8 cellular contexts compared by ENCODE assay signal in the genomic region with DNA sequence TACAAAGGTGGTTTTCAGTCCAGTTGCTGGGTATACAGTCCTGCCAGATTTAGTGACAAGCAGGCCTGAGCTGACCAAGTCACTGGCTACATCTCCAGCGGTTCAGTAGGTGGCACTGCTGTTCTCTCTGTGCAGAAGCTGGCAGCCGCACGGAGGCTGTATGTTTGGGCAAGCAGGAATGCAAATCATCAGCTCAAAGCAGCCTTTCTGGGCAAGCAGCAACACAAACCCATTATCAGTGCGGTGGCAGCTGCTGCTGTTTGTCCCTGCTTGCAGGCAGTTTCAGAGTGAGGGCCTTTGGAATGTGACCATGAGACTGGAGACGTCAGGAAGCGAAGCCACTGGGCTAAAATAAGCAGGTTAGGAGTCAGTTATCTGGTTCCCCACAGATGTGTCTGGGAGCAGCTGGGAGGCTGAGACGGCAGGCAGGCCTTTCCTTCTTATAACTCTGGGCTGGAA.
DNase-seq lines count a peak whose midpoint lies in the region; ATAC-seq and TF ChIP-seq lines count a peak whose summit lies in the region.

No MANE protein-coding gene starts in this region.

- no peaks in the 10 kb centered on the region for H3K36me3 ChIP-seq in HAP-1 (replicated peaks)
- H3K36me3 ChIP-seq in RWPE2 (ENCODE audit: low read depth) = no peaks in the 10 kb centered on the region

- H3K27me3 Mint-ChIP-seq in activated T-helper 2 cell treated with anti-CD3 and anti-CD28 coated beads, Interferon-gamma antibody, Interleukin-2, Interleukin-4, amounts not matched to agents 10 μg/mL and 5 μg/mL and 100 μg/mL, durations not matched to agents 14 hours and 24 hours and 36 hours (ENCODE audit: low read depth) = peaks cover 3% of the 10 kb centered on the region

- no peak overlapping the region for H3K4me3 Mint-ChIP-seq in activated T-helper 2 cell treated with anti-CD3 and anti-CD28 coated beads, Interferon-gamma antibody, Interleukin-2, Interleukin-4, amounts not matched to agents 10 μg/mL and 5 μg/mL and 100 μg/mL, durations not matched to agents 14 hours and 24 hours and 36 hours (ENCODE audit: low read depth)

- no peaks in the 10 kb centered on the region for H3K36me3 Mint-ChIP-seq in activated T-helper 2 cell treated with anti-CD3 and anti-CD28 coated beads, Interferon-gamma antibody, Interleukin-2, Interleukin-4, amounts not matched to agents 10 μg/mL and 5 μg/mL and 100 μg/mL, durations not matched to agents 14 hours and 24 hours and 36 hours (ENCODE audit: low read depth)

- intact Hi-C loops in activated T-helper 2 cell treated with anti-CD3 and anti-CD28 coated beads, Interferon-gamma antibody, Interleukin-2, Interleukin-4, amounts not matched to agents 10 μg/mL and 5 μg/mL and 100 μg/mL, durations not matched to agents 14 hours and 24 hours and 36 hours (cut with micrococcal nuclease) = loop anchor here (1.0 to 2.0 kb wide), 5 partner anchors 30 to 403 kb away; a partner anchor contains a TSS

- H3K4me3 ChIP-seq in HAP-1 (no peak overlapping the region), RWPE2 (ENCODE audit: severe bottlenecking) (no peak overlapping the region), foreskin fibroblast (ENCODE audit: low read depth in 1 of 2, low read length in 2 of 2) (no peak overlapping the region)

- peaks cover 9% of the 10 kb centered on the region for H3K4me1 Mint-ChIP-seq in activated T-helper 2 cell treated with anti-CD3 and anti-CD28 coated beads, Interferon-gamma antibody, Interleukin-2, Interleukin-4, amounts not matched to agents 10 μg/mL and 5 μg/mL and 100 μg/mL, durations not matched to agents 14 hours and 24 hours and 36 hours (ENCODE audit: low read depth)

- TF ChIP-seq CTCF in RWPE2 (IDR thresholded peaks at IDR 0.05; ENCODE audit: poor library complexity, severe bottlenecking) = peak; percentile 76
- peak; percentile 83 for TF ChIP-seq CTCF in foreskin fibroblast (IDR thresholded peaks at IDR 0.05; ENCODE audit: low read depth, low read length)

- peak; percentile 85 for DNase-seq in GDM1 (lab: John Stamatoyannopoulos, UW)
- DNase-seq in HAP-1 (ENCODE audit: low spot score in 2 of 2) = peak; percentile 68 to 79
- peak; percentile 30 for DNase-seq in LoVo (ENCODE audit: low spot score)
- no peak for DNase-seq in RWPE2 (ENCODE audit: low spot score)
- DNase-seq in activated T-helper 2 cell treated with anti-CD3 and anti-CD28 coated beads, Interferon-gamma antibody, Interleukin-2, Interleukin-4, amounts not matched to agents 10 μg/mL and 5 μg/mL and 100 μg/mL, durations not matched to agents 14 hours and 24 hours and 36 hours (ENCODE audit: low spot score) = peak; percentile 55
- DNase-seq in foreskin fibroblast = peak; percentile 89 to 95
- peak; percentile 81 for DNase-seq in non-pigmented ciliary epithelial cell (ENCODE audit: low read depth)
- peak; percentile 88 for DNase-seq in superior temporal gyrus (ENCODE audit: extremely low spot score)

- H3K4me1 ChIP-seq in HAP-1 (peaks cover 2% of the 10 kb centered on the region; the same call in 1 of the 2 replicates), RWPE2 (ENCODE audit: insufficient read depth, poor library complexity, severe bottlenecking) (no peaks in the 10 kb centered on the region)

- ATAC-seq in RWPE2 (ENCODE audit: low read depth) = peak; percentile 96

- peaks cover 5% of the 10 kb centered on the region for H3K9me3 Mint-ChIP-seq in activated T-helper 2 cell treated with anti-CD3 and anti-CD28 coated beads, Interferon-gamma antibody, Interleukin-2, Interleukin-4, amounts not matched to agents 10 μg/mL and 5 μg/mL and 100 μg/mL, durations not matched to agents 14 hours and 24 hours and 36 hours

- no peak overlapping the region for H3K27ac Mint-ChIP-seq in activated T-helper 2 cell treated with anti-CD3 and anti-CD28 coated beads, Interferon-gamma antibody, Interleukin-2, Interleukin-4, amounts not matched to agents 10 μg/mL and 5 μg/mL and 100 μg/mL, durations not matched to agents 14 hours and 24 hours and 36 hours

- H3K9me3 ChIP-seq in HAP-1 (no peaks in the 10 kb centered on the region), RWPE2 (ENCODE audit: severe bottlenecking) (no peaks in the 10 kb centered on the region)

- H3K27me3 ChIP-seq in HAP-1 (ENCODE audit: low read depth) = no peaks in the 10 kb centered on the region
- no peaks in the 10 kb centered on the region for H3K27me3 ChIP-seq in RWPE2 (ENCODE audit: insufficient read depth, poor library complexity, severe bottlenecking)

- H3K27ac ChIP-seq in RWPE2 (ENCODE audit: poor library complexity, severe bottlenecking) = no peak overlapping the region

- in situ Hi-C loops in HAP-1 (cut with MboI; ENCODE audit: low sequenced_read_pairs) = no loop called here
